16 cellular contexts compared by ENCODE assay signal in genomic region chr7:5491251-5492044, GRCh38. TPM values are rescaled to one million over a fixed set of nuclear protein-coding genes. Genes with fewer than 3 reads are reported as not detected.
A peak's percentile ranks its signal among the peaks of the same experiment; 100 is the strongest.
DNase-seq lines count a peak whose midpoint lies in the region; FAIRE-seq and TF ChIP-seq lines count a peak whose summit lies in the region.
"Had no signal": no experiment of that assay in that cellular context is flagged by ENCODE, and none has a peak within 500 bp of the region (broad histone marks: within the 10 kb centered on the region; RNA-seq: fewer than 3 reads in every experiment).

No MANE protein-coding gene starts in this region.

- H3K9ac ChIP-seq in NT2/D1 (ENCODE audit: insufficient read length, low read depth) = peak overlapping the region; percentile 36
- peak overlapping the region; percentile 33; the same call in 1 of the 2 replicates for H3K9ac ChIP-seq in iPS-20b (ENCODE audit: low read depth, low read length)

- peak overlapping the region; percentile 10 for H3K27ac ChIP-seq in cardiac muscle cell
- H3K27ac ChIP-seq in iPS-20b (ENCODE audit: low read length) = no peak overlapping the region
- H3K27ac ChIP-seq in Peyer's patch = no peak overlapping the region
- H3K27ac ChIP-seq: coronary artery, foreskin keratinocyte, tibial nerve had no signal

- intact Hi-C loops in cardiac septum (cut with DNase I) = no loop called here

- H3K36me3 ChIP-seq in cardiac muscle cell (no peaks in the 10 kb centered on the region), NT2/D1 (ENCODE audit: insufficient read depth, insufficient read length, low read length) (peaks cover 72% of the 10 kb centered on the region), iPS-20b (ENCODE audit: insufficient read depth, low read depth, low read length) (peaks cover 17% of the 10 kb centered on the region; the same call in 1 of the 2 replicates), Peyer's patch (peaks cover 0 to 4% (median 0%) of the 10 kb centered on the region in 3 donors)

- H3K4me3 ChIP-seq in cardiac muscle cell = no peak overlapping the region
- H3K4me3 ChIP-seq in NT2/D1 (ENCODE audit: insufficient read length, low read depth) = no peak overlapping the region
- H3K4me3 ChIP-seq in iPS-20b (ENCODE audit: low read length) = no peak overlapping the region
- no peak overlapping the region for H3K4me3 ChIP-seq in Peyer's patch
- H3K4me3 ChIP-seq: coronary artery, tibial nerve had no signal

- H3K4me1 ChIP-seq in cardiac muscle cell (ENCODE audit: low read depth) (peaks cover 18% of the 10 kb centered on the region), NT2/D1 (ENCODE audit: insufficient read depth, insufficient read length) (peaks cover 19% of the 10 kb centered on the region), iPS-20b (ENCODE audit: insufficient read depth, low read length) (peaks cover 5% of the 10 kb centered on the region; the same call in 1 of the 2 replicates), Peyer's patch (peaks cover 0 to 21% (median 12%) of the 10 kb centered on the region in 4 donors)

- no peaks in the 10 kb centered on the region for H3K27me3 ChIP-seq in cardiac muscle cell
- H3K27me3 ChIP-seq in NT2/D1 (ENCODE audit: insufficient read depth, insufficient read length) = no peaks in the 10 kb centered on the region
- no peaks in the 10 kb centered on the region for H3K27me3 ChIP-seq in iPS-20b (ENCODE audit: insufficient read depth, low read length)
- no peaks in the 10 kb centered on the region for H3K27me3 ChIP-seq in Peyer's patch
- H3K27me3 ChIP-seq: foreskin keratinocyte, tibial nerve had no signal

- TF ChIP-seq CTCF in cardiac muscle cell (IDR thresholded peaks at IDR 0.05; ENCODE audit: low read depth, low read length) (no peak), Peyer's patch (IDR thresholded peaks at IDR 0.05) (no peak)

- no peak for TF ChIP-seq POLR2A in Peyer's patch (IDR thresholded peaks at IDR 0.05)

- H3K9me3 ChIP-seq in cardiac muscle cell (ENCODE audit: low read depth) = no peaks in the 10 kb centered on the region
- H3K9me3 ChIP-seq in NT2/D1 (ENCODE audit: insufficient read depth, low read length) = no peaks in the 10 kb centered on the region
- no peaks in the 10 kb centered on the region for H3K9me3 ChIP-seq in iPS-20b (ENCODE audit: insufficient read depth, low read depth, low read length)
- H3K9me3 ChIP-seq in Peyer's patch = no peaks in the 10 kb centered on the region
- H3K9me3 ChIP-seq: tibial nerve had no signal

- DNase-seq in cardiac muscle cell (ENCODE audit: low read depth in 1 of 2, low spot score in 1 of 2) (peak in 1 of 2 donors; percentile 25), cardiac septum (ENCODE audit: low spot score) (no peak), NT2/D1 (ENCODE audit: low read depth, low spot score) (no peak), Peyer's patch (no peak), dedifferentiated amniotic fluid mesenchymal stem cell (ENCODE audit: extremely low spot score) (no peak), HTR-8/SVneo (ENCODE audit: insufficient read length, low spot score) (no peak)
- DNase-seq in stimulated activated CD4-positive, alpha-beta T cell treated with anti-CD3 and anti-CD28 coated beads, Interleukin-4, amount 100 ng/mL, for 24 hours = no peak
- DNase-seq: DMS53, foreskin keratinocyte, NCI-H1930, RPMI8226 had no signal

- FAIRE-seq in HTR-8/SVneo (lab: Jason Lieb, UNC) = no peak
- FAIRE-seq: GM12892, HepG2 had no signal

RNA-seq across cellular contexts. Expression of gene FBXL18, which starts 22.2 kb away (rescaled TPM):
- total RNA-seq in cardiac muscle cell = 10.0 and 11.4 TPM in 2 replicates
- 5.1 and 8.3 TPM in 2 replicates for polyA plus RNA-seq in cardiac muscle cell
- total RNA-seq in cardiac septum = 5.0 TPM
- total RNA-seq in Peyer's patch = 10 to 100 TPM in 3 of 4 donors, 1 to 10 TPM in 1; 9.1 to 15.3 (median 13.1) TPM

RNA-seq across cellular contexts. Expression of gene ACTB, which starts 39.0 kb away (rescaled TPM):
- total RNA-seq in cardiac muscle cell (2,248 and 2,483 TPM in 2 replicates), cardiac septum (926 TPM), Peyer's patch (1,000 to 10,000 TPM; 3,308 to 5,502 (median 3,941) TPM)
- polyA plus RNA-seq in cardiac muscle cell = 2,826 and 3,628 TPM in 2 replicates
